2 cellular contexts compared by ENCODE assay signal in the genomic region with DNA sequence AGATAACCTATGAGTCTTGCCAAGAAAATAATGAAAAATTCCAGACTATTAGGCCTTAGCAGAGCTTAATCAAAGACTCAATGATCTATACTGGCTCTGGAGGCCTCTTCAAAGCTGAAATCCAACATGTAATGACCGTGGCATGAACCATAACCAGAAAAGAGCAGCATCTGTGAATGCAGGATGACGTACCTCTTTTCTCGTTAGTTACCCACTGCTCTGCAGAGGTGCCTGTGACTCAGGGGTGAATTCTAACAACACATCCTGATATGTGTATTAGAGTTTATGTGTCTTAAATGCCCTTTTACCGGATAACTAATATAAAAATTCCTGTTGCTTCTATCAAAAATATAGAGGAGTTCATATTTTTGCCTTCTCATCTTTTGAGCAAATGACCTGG.
TF ChIP-seq lines count a peak whose summit lies in the region.

No MANE protein-coding gene starts in this region.

TF ChIP-seq in IMR-90, 13 proteins besides CTCF, POLR2A, EP300 and RAD21:
- no peak for TF ChIP-seq USF2 (IDR thresholded peaks at IDR 0.05; ENCODE audit: low read depth, low read length)
- no peak for TF ChIP-seq CHD1 (IDR thresholded peaks at IDR 0.05; ENCODE audit: low read depth, low read length)
- TF ChIP-seq SMC3 (IDR thresholded peaks at IDR 0.05; ENCODE audit: low read depth, low read length), result no peak
- TF ChIP-seq CEBPB (IDR thresholded peaks at IDR 0.05; ENCODE audit: low read depth, low read length), result no peak
- TF ChIP-seq ELK1 (IDR thresholded peaks at IDR 0.05; ENCODE audit: borderline replicate concordance, low read depth, low read length), result no peak
- no peak for TF ChIP-seq RFX5 (IDR thresholded peaks at IDR 0.05; ENCODE audit: low read depth, low read length)
- no peak for TF ChIP-seq RCOR1 (IDR thresholded peaks at IDR 0.05; ENCODE audit: insufficient replicate concordance, low read length)

TF ChIP-seq in H1, 55 proteins besides CTCF, POLR2A, EP300 and RAD21:
- TF ChIP-seq KDM5A (IDR thresholded peaks at IDR 0.05; ENCODE audit: low read length), result no peak
- TF ChIP-seq JUND (IDR thresholded peaks at IDR 0.05; ENCODE audit: low read length), result no peak
- TF ChIP-seq BCL11A (IDR thresholded peaks at IDR 0.05; ENCODE audit: low read depth in 2 of 2, low read length in 2 of 2), result no peak
- no peak for TF ChIP-seq SIRT6 (IDR thresholded peaks at IDR 0.05; ENCODE audit: low read length)
- TF ChIP-seq CHD7 (IDR thresholded peaks at IDR 0.05; ENCODE audit: insufficient replicate concordance, low read length), result no peak
- TF ChIP-seq NANOG (IDR thresholded peaks at IDR 0.05; ENCODE audit: insufficient read depth, low read depth, low read length, poor library complexity, severe bottlenecking), result no peak
- TF ChIP-seq SP4 (IDR thresholded peaks at IDR 0.05; ENCODE audit: low read length), result no peak
- no peak for TF ChIP-seq KDM1A (IDR thresholded peaks at IDR 0.05; ENCODE audit: borderline replicate concordance, low read length)
- TF ChIP-seq, protein P1, sequence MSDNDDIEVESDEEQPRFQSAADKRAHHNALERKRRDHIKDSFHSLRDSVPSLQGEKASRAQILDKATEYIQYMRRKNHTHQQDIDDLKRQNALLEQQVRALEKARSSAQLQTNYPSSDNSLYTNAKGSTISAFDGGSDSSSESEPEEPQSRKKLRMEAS (IDR thresholded peaks at IDR 0.05), result no peak
- no peak for TF ChIP-seq KDM4A (IDR thresholded peaks at IDR 0.05; ENCODE audit: low read depth, low read length, severe bottlenecking)
- TF ChIP-seq POU5F1 (IDR thresholded peaks at IDR 0.05; ENCODE audit: low read depth, low read length), result no peak
- no peak for TF ChIP-seq HDAC2 (IDR thresholded peaks at IDR 0.05; ENCODE audit: borderline replicate concordance in 1 of 2, low read depth in 2 of 2, low read length in 2 of 2)
- TF ChIP-seq CREB1 (IDR thresholded peaks at IDR 0.05), result no peak
- no peak for TF ChIP-seq TEAD4 (IDR thresholded peaks at IDR 0.05; ENCODE audit: low read depth, low read length)
- no peak for TF ChIP-seq SRF (IDR thresholded peaks at IDR 0.05; ENCODE audit: low read depth, low read length)
- TF ChIP-seq FOSL1 (IDR thresholded peaks at IDR 0.05; ENCODE audit: insufficient read depth, low read depth, low read length), result no peak
- TF ChIP-seq TAF1 (IDR thresholded peaks at IDR 0.05; ENCODE audit: low read depth, low read length), result no peak
TF ChIP-seq in H1: peak in this region for 0.
